In genomic region chr9:137381501-137382443, GRCh38 we compare ENCODE assay signal across 1 cellular context.
A peak's percentile ranks its signal among the peaks of the same experiment; 100 is the strongest.
TF ChIP-seq lines count a peak whose summit lies in the region.

No MANE protein-coding gene starts in this region.

TF ChIP-seq in HepG2, 621 proteins besides CTCF, POLR2A, EP300 and RAD21:
- TF ChIP-seq NRL (CRISPR knock-in tag; IDR thresholded peaks at IDR 0.05; ENCODE audit: borderline replicate concordance) (no peak), IRF9 (CRISPR knock-in tag; IDR thresholded peaks at IDR 0.05; ENCODE audit: borderline replicate concordance) (no peak), HNRNPK (IDR thresholded peaks at IDR 0.05; ENCODE audit: low read depth, low read length, poor library complexity, severe bottlenecking) (peak; percentile 47), ZKSCAN5 (CRISPR knock-in tag; IDR thresholded peaks at IDR 0.05) (peak; percentile 81; the same call in 1 of the 2 replicates)
